ENCODE assay signal across 11 cellular contexts in genomic region chr9:85960688-85961093, GRCh38. TPM values are rescaled to one million over a fixed set of nuclear protein-coding genes. Genes with fewer than 3 reads are reported as not detected.
DNase-seq lines count a peak whose midpoint lies in the region; ATAC-seq and TF ChIP-seq lines count a peak whose summit lies in the region.
"Had no signal": no experiment of that assay in that cellular context is flagged by ENCODE, and none has a peak within 500 bp of the region (broad histone marks: within the 10 kb centered on the region; RNA-seq: fewer than 3 reads in every experiment).

No MANE protein-coding gene starts in this region.

- H3K4me3 ChIP-seq in adipocyte (ENCODE audit: low read length) = no peak overlapping the region
- no peak overlapping the region for H3K4me3 ChIP-seq in tibial nerve

- no peak for TF ChIP-seq EP300 in tibial nerve (IDR thresholded peaks at IDR 0.05)

- no peak for TF ChIP-seq POLR2A in tibial nerve (IDR thresholded peaks at IDR 0.05)

- H3K36me3 ChIP-seq in adipocyte (ENCODE audit: control insufficient read depth, insufficient read depth, low read length, severe bottlenecking) (peaks cover 48% of the 10 kb centered on the region), tibial nerve (peaks cover 0 to 46% (median 0%) of the 10 kb centered on the region in 3 donors)

- no peak for ATAC-seq in HG03280 (IDR thresholded peaks at IDR 0.05; ENCODE audit: unreplicated experiment)

- TF ChIP-seq CTCF in tibial nerve (IDR thresholded peaks at IDR 0.05) = no peak

- H3K9ac ChIP-seq in adipocyte (ENCODE audit: low read length) = no peak overlapping the region

- H3K27me3 ChIP-seq in adipocyte (replicated peaks; ENCODE audit: control insufficient read depth, insufficient read depth, low read length) (no peaks in the 10 kb centered on the region), tibial nerve (no peaks in the 10 kb centered on the region)

- H3K27ac ChIP-seq in tibial nerve = peak overlapping the region in 1 of 4 donors; percentile 36
- H3K27ac ChIP-seq: HL-60, RWPE1 had no signal

- H3K9me3 ChIP-seq in adipocyte (ENCODE audit: control insufficient read depth, low read length) = no peaks in the 10 kb centered on the region
- no peaks in the 10 kb centered on the region for H3K9me3 ChIP-seq in tibial nerve

- H3K4me1 ChIP-seq in adipocyte (ENCODE audit: control insufficient read depth, insufficient read depth, low read length) (peaks cover 14% of the 10 kb centered on the region), tibial nerve (peaks cover 0 to 23% (median 3%) of the 10 kb centered on the region in 4 donors)

- 34 to 35% methylated on average over 3 of the region's 3 CpGs for WGBS in tibial nerve, 2 donors

- DNase-seq in DMS153 (lab: John Stamatoyannopoulos, UW) (peak; percentile 27), LHCN-M2 (ENCODE audit: low read depth) (peak; percentile 24), adipocyte (ENCODE audit: low read depth) (peak; percentile 6), iris pigment epithelial cell (ENCODE audit: low read depth) (peak; percentile 60), AML-193 (lab: John Stamatoyannopoulos, UW) (no peak), tibial nerve (ENCODE audit: low spot score in 2 of 2) (no peak)
- no peak for DNase-seq in stimulated activated CD4-positive, alpha-beta T cell treated with anti-CD3 and anti-CD28 coated beads, Interleukin-4, amount 100 ng/mL, for 1 hour
- DNase-seq: NCI-H1048 had no signal

RNA-seq across cellular contexts. Expression of gene NAA35, which starts 19.7 kb away (rescaled TPM):
- total RNA-seq in LHCN-M2 (2014; rRNA removed) (18.4 and 19.1 TPM in 2 replicates), tibial nerve (10 to 100 TPM; 18.8 to 27.9 (median 22.2) TPM)
- 10.7 TPM for polyA plus RNA-seq in LHCN-M2 (2012)

Comparison
In these comparisons a context has a peak if more than half of its experiments do, and no peak if none do; other contexts are left out.
1. DNase-seq: peak in DMS153 (single experiment), LHCN-M2 (single experiment), adipocyte (single experiment) and iris pigment epithelial cell (single experiment); none in AML-193 (0 of 2), tibial nerve (0 of 2) and stimulated activated CD4-positive, alpha-beta T cell treated with anti-CD3 and anti-CD28 coated beads, Interleukin-4, amount 100 ng/mL, for 1 hour (single experiment).